In genomic region chr6:130780137-130780536, GRCh38 we compare ENCODE assay signal across 17 cellular contexts. TPM values are rescaled to one million over a fixed set of nuclear protein-coding genes. Genes with fewer than 3 reads are reported as not detected.
"Had no signal": no experiment of that assay in that cellular context is flagged by ENCODE, and none has a peak within 500 bp of the region (broad histone marks: within the 10 kb centered on the region; RNA-seq: fewer than 3 reads in every experiment).

No MANE protein-coding gene starts in this region.

- H3K9ac ChIP-seq: neural progenitor cell had no signal

- FAIRE-seq: islet of Langerhans, pancreas had no signal

- H3K4me1 ChIP-seq: neural progenitor cell, pancreas had no signal

- DNase-seq: activated CD4-positive, alpha-beta T cell treated with anti-CD3 and anti-CD28 coated beads, Interleukin-2, amount 50 U/mL, for 1 hour; activated naive CD4-positive, alpha-beta T cell treated with anti-CD3 and anti-CD28 coated beads, Interleukin-2, amount 50 U/mL, for 16 hours; activated T-cell treated with anti-CD3 and anti-CD28 coated beads for 4 hours; amygdala; brain microvascular endothelial cell; left lung; pancreas; retina; substantia nigra; trophoblast cell had no signal

- H2AFZ ChIP-seq: neural progenitor cell had no signal

- H3K36me3 ChIP-seq: brain microvascular endothelial cell, left lung, neural progenitor cell, pancreas had no signal

- H3K9me3 Mint-ChIP-seq: stimulated activated memory B cell treated with anti-CD40 and anti-IgM and Interleukin-4, amounts not matched to agents 10 μg/mL and 1 μg/mL and 100 μg/mL, for 72 hours had no signal

- H3K36me3 Mint-ChIP-seq: neural progenitor cell; stimulated activated memory B cell treated with anti-CD40 and anti-IgM and Interleukin-4, amounts not matched to agents 10 μg/mL and 1 μg/mL and 100 μg/mL, for 72 hours had no signal

- H3K4me3 ChIP-seq: left lung, neural progenitor cell, pancreas, smooth muscle cell had no signal

- H3K4me1 Mint-ChIP-seq: neural progenitor cell had no signal

- H3K27ac Mint-ChIP-seq: neural progenitor cell; stimulated activated memory B cell treated with anti-CD40 and anti-IgM and Interleukin-4, amounts not matched to agents 10 μg/mL and 1 μg/mL and 100 μg/mL, for 72 hours had no signal

- H3K27me3 ChIP-seq: brain microvascular endothelial cell, left lung, neural progenitor cell, pancreas had no signal

- ATAC-seq: left lung; stimulated activated memory B cell treated with anti-CD40 and anti-IgM and Interleukin-4, amounts not matched to agents 10 μg/mL and 1 μg/mL and 100 μg/mL, for 72 hours had no signal

- H3K4me2 ChIP-seq: neural progenitor cell had no signal

- H3K27ac ChIP-seq: left lung, neural progenitor cell, pancreas had no signal

- H3K9me3 ChIP-seq: left lung, pancreas had no signal

- H3K4me3 Mint-ChIP-seq: neural progenitor cell; stimulated activated memory B cell treated with anti-CD40 and anti-IgM and Interleukin-4, amounts not matched to agents 10 μg/mL and 1 μg/mL and 100 μg/mL, for 72 hours had no signal

RNA-seq across cellular contexts. Expression of gene SMLR1, which starts 47.1 kb away (rescaled TPM):
- total RNA-seq: activated CD8-positive, alpha-beta memory T cell treated with anti-CD3 and anti-CD28 coated beads for 36 hours; epithelial cell of proximal tubule; left lung; smooth muscle cell; T-helper 2 cell treated with Interferon-gamma antibody and Interleukin-4, amounts not matched to agents 100 ng/mL and 5 ng/mL, for 36 hours had no signal
- polyA plus RNA-seq: smooth muscle cell had no signal
